ENCODE assay signal across 17 cellular contexts in genomic region chr2:9141706-9142460, GRCh38.
DNase-seq lines count a peak whose midpoint lies in the region; ATAC-seq, FAIRE-seq and TF ChIP-seq lines count a peak whose summit lies in the region.
"Had no signal": no experiment of that assay in that cellular context is flagged by ENCODE, and none has a peak within 500 bp of the region (broad histone marks: within the 10 kb centered on the region; RNA-seq: fewer than 3 reads in every experiment).

No MANE protein-coding gene starts in this region.

- no peak overlapping the region for H3K4me3 Mint-ChIP-seq in type B pancreatic cell
- H3K4me3 Mint-ChIP-seq in activated T-helper 1 cell treated with anti-CD3 and anti-CD28 coated beads, Interleukin-12 subunit alpha, Interleukin-12 subunit beta, Interleukin-2, Interleukin-4 antibody, amounts not matched to agents 30 ng/mL and 10 ng/mL and 1 ng/mL, durations not matched to agents 14 hours and 24 hours and 36 hours: no peak overlapping the region
- H3K4me3 Mint-ChIP-seq: activated CD8-positive, alpha-beta memory T cell treated with anti-CD3 and anti-CD28 coated beads, Interleukin-2, amount 10 ng/mL, durations not matched to agents 7 days and 5 days; activated naive CD4-positive, alpha-beta T cell treated with anti-CD3 and anti-CD28 coated beads for 36 hours had no signal

- peak overlapping the region; percentile 43 for H3K9ac ChIP-seq in keratinocyte (ENCODE audit: control insufficient read depth, extremely low read depth, insufficient read depth, low read length)

- no peak for FAIRE-seq in keratinocyte (lab: Jason Lieb, UNC)
- FAIRE-seq: H54 had no signal

- peak overlapping the region; percentile 12 to 68 for H3K27ac ChIP-seq in right atrium auricular region
- H3K27ac ChIP-seq in right cardiac atrium (ENCODE audit: low read length): no peak overlapping the region
- H3K27ac ChIP-seq in RWPE2 (ENCODE audit: poor library complexity, severe bottlenecking): peak overlapping the region; percentile 38
- no peak overlapping the region for H3K27ac ChIP-seq in keratinocyte (ENCODE audit: control insufficient read depth, insufficient read depth, low read length)
- H3K27ac ChIP-seq: SJCRH30, thyroid gland had no signal

- no peak for ATAC-seq in right cardiac atrium
- no peak for ATAC-seq in RWPE2 (ENCODE audit: low read depth)
- ATAC-seq in HG02885 (IDR thresholded peaks at IDR 0.05; ENCODE audit: poor library complexity, unreplicated experiment): no peak
- ATAC-seq in HG03025 (IDR thresholded peaks at IDR 0.05; ENCODE audit: low FRiP score, unreplicated experiment): no peak

- H3K4me1 Mint-ChIP-seq in type B pancreatic cell (ENCODE audit: unreplicated experiment): peaks cover 34% of the 10 kb centered on the region
- H3K4me1 Mint-ChIP-seq in activated T-helper 1 cell treated with anti-CD3 and anti-CD28 coated beads, Interleukin-12 subunit alpha, Interleukin-12 subunit beta, Interleukin-2, Interleukin-4 antibody, amounts not matched to agents 30 ng/mL and 10 ng/mL and 1 ng/mL, durations not matched to agents 14 hours and 24 hours and 36 hours (ENCODE audit: low read depth): peaks cover 6% of the 10 kb centered on the region

- no peak overlapping the region for H3K4me2 ChIP-seq in keratinocyte (ENCODE audit: control insufficient read depth, extremely low read depth, insufficient read depth, low read depth, low read length)

- H3K9me1 ChIP-seq in keratinocyte (ENCODE audit: control insufficient read depth, extremely low read depth, insufficient read depth, low read length): no peaks in the 10 kb centered on the region

- H3K36me3 Mint-ChIP-seq in type B pancreatic cell: no peaks in the 10 kb centered on the region
- H3K36me3 Mint-ChIP-seq in activated T-helper 1 cell treated with anti-CD3 and anti-CD28 coated beads, Interleukin-12 subunit alpha, Interleukin-12 subunit beta, Interleukin-2, Interleukin-4 antibody, amounts not matched to agents 30 ng/mL and 10 ng/mL and 1 ng/mL, durations not matched to agents 14 hours and 24 hours and 36 hours (ENCODE audit: low read depth): no peaks in the 10 kb centered on the region
- H3K36me3 Mint-ChIP-seq: activated CD8-positive, alpha-beta memory T cell treated with anti-CD3 and anti-CD28 coated beads, Interleukin-2, amount 10 ng/mL, durations not matched to agents 7 days and 5 days; CD8-positive, alpha-beta T cell; T-cell had no signal

- H3K4me1 ChIP-seq in right atrium auricular region (peaks cover 0 to 12% of the 10 kb centered on the region in 2 donors), right cardiac atrium (ENCODE audit: control insufficient read depth, insufficient read depth, low read length) (no peaks in the 10 kb centered on the region), RWPE2 (ENCODE audit: insufficient read depth, poor library complexity, severe bottlenecking) (peaks cover 9% of the 10 kb centered on the region), keratinocyte (ENCODE audit: control insufficient read depth, extremely low read depth, insufficient read depth, low read length) (peaks cover 28% of the 10 kb centered on the region)

- dilution Hi-C loops in keratinocyte (cut with MboI; ENCODE audit: extremely low pct_ligation_motif_present, low sequenced_read_pairs): no loop called here

- H3K9me3 ChIP-seq in right atrium auricular region: no peaks in the 10 kb centered on the region
- no peaks in the 10 kb centered on the region for H3K9me3 ChIP-seq in right cardiac atrium (ENCODE audit: control insufficient read depth, low read length)
- no peaks in the 10 kb centered on the region for H3K9me3 ChIP-seq in RWPE2 (ENCODE audit: severe bottlenecking)
- H3K9me3 ChIP-seq in keratinocyte (ENCODE audit: control insufficient read depth, low read depth, low read length): no peaks in the 10 kb centered on the region
- H3K9me3 ChIP-seq: breast epithelium, SJCRH30, thyroid gland had no signal

- H3K27ac Mint-ChIP-seq in type B pancreatic cell: peak overlapping the region; percentile 86
- H3K27ac Mint-ChIP-seq in activated T-helper 1 cell treated with anti-CD3 and anti-CD28 coated beads, Interleukin-12 subunit alpha, Interleukin-12 subunit beta, Interleukin-2, Interleukin-4 antibody, amounts not matched to agents 30 ng/mL and 10 ng/mL and 1 ng/mL, durations not matched to agents 14 hours and 24 hours and 36 hours: no peak overlapping the region
- H3K27ac Mint-ChIP-seq: activated B cell treated with CpG ODN at 0.5 μM for 24 hours; activated CD8-positive, alpha-beta memory T cell treated with anti-CD3 and anti-CD28 coated beads, Interleukin-2, amount 10 ng/mL, durations not matched to agents 7 days and 5 days; activated naive CD4-positive, alpha-beta T cell treated with anti-CD3 and anti-CD28 coated beads for 36 hours; CD8-positive, alpha-beta T cell; T-cell had no signal

- no peak overlapping the region for H2AFZ ChIP-seq in keratinocyte (ENCODE audit: control insufficient read depth, low read length)

- H3K36me3 ChIP-seq in right atrium auricular region (no peaks in the 10 kb centered on the region), RWPE2 (ENCODE audit: low read depth) (no peaks in the 10 kb centered on the region), keratinocyte (ENCODE audit: control insufficient read depth in 2 of 2, extremely low read depth in 1 of 2, insufficient read depth in 2 of 2, low read length in 2 of 2) (no peaks in the 10 kb centered on the region)
- H3K36me3 ChIP-seq: breast epithelium, SJCRH30, thyroid gland had no signal

- intact Hi-C loops in right cardiac atrium (cut with DNase I): loop anchor here (2.0 to 10.0 kb wide), 4 partner anchors 63 to 203 kb away; partner anchors contain the start of gene ASAP2 (in 1 of the 4)
- intact Hi-C loops in activated T-helper 1 cell treated with anti-CD3 and anti-CD28 coated beads, Interleukin-12 subunit alpha, Interleukin-12 subunit beta, Interleukin-2, Interleukin-4 antibody, amounts not matched to agents 30 ng/mL and 10 ng/mL and 1 ng/mL, durations not matched to agents 14 hours and 24 hours and 36 hours (cut with micrococcal nuclease): loop anchor here (1.0 to 5.0 kb wide), 5 partner anchors 64 to 1939 kb away; partner anchors contain the start of genes ASAP2, CPSF3 and ITGB1BP1

- WGBS in right cardiac atrium: 94% methylated on average over 15 of the region's 15 CpGs

- DNase-seq in right atrium auricular region (ENCODE audit: low spot score): no peak
- DNase-seq in right cardiac atrium: no peak
- no peak for DNase-seq in RWPE2 (ENCODE audit: low spot score)
- no peak for DNase-seq in keratinocyte (ENCODE audit: low read depth, low spot score)
- DNase-seq in type B pancreatic cell (ENCODE audit: extremely low spot score, unreplicated experiment): no peak
- no peak for DNase-seq in activated T-helper 1 cell treated with anti-CD3 and anti-CD28 coated beads, Interleukin-12 subunit alpha, Interleukin-12 subunit beta, Interleukin-2, Interleukin-4 antibody, amounts not matched to agents 30 ng/mL and 10 ng/mL and 1 ng/mL, durations not matched to agents 14 hours and 24 hours and 36 hours (ENCODE audit: low spot score)

- peaks cover 3% of the 10 kb centered on the region for H3K27me3 Mint-ChIP-seq in type B pancreatic cell
- peaks cover 15% of the 10 kb centered on the region for H3K27me3 Mint-ChIP-seq in activated T-helper 1 cell treated with anti-CD3 and anti-CD28 coated beads, Interleukin-12 subunit alpha, Interleukin-12 subunit beta, Interleukin-2, Interleukin-4 antibody, amounts not matched to agents 30 ng/mL and 10 ng/mL and 1 ng/mL, durations not matched to agents 14 hours and 24 hours and 36 hours (ENCODE audit: insufficient read depth)

- no peaks in the 10 kb centered on the region for H3K79me2 ChIP-seq in keratinocyte (ENCODE audit: control insufficient read depth, insufficient read depth, low read length)

- H3K27me3 ChIP-seq in right atrium auricular region (no peaks in the 10 kb centered on the region), right cardiac atrium (ENCODE audit: control insufficient read depth, insufficient read depth) (no peaks in the 10 kb centered on the region), RWPE2 (ENCODE audit: insufficient read depth, poor library complexity, severe bottlenecking) (no peaks in the 10 kb centered on the region), keratinocyte (ENCODE audit: control insufficient read depth, extremely low read depth, insufficient read depth, low read length) (no peaks in the 10 kb centered on the region)
- H3K27me3 ChIP-seq: breast epithelium, SJCRH30, thyroid gland had no signal

- TF ChIP-seq CTCF in right atrium auricular region (IDR thresholded peaks at IDR 0.05) (no peak), RWPE2 (IDR thresholded peaks at IDR 0.05; ENCODE audit: poor library complexity, severe bottlenecking) (no peak), keratinocyte (optimal IDR thresholded peaks at IDR 0.05 in 1 of 3, IDR thresholded peaks at IDR 0.05 in 1 of 3, conservative IDR thresholded peaks at IDR 0.05 in 1 of 3; ENCODE audit: extremely low read depth in 1 of 3, insufficient read depth in 2 of 3, low read length in 3 of 3) (no peak), type B pancreatic cell (conservative IDR thresholded peaks at IDR 0.05) (no peak)

- no peaks in the 10 kb centered on the region for H3K9me3 Mint-ChIP-seq in type B pancreatic cell
- H3K9me3 Mint-ChIP-seq in activated T-helper 1 cell treated with anti-CD3 and anti-CD28 coated beads, Interleukin-12 subunit alpha, Interleukin-12 subunit beta, Interleukin-2, Interleukin-4 antibody, amounts not matched to agents 30 ng/mL and 10 ng/mL and 1 ng/mL, durations not matched to agents 14 hours and 24 hours and 36 hours: no peaks in the 10 kb centered on the region
- H3K9me3 Mint-ChIP-seq: activated B cell treated with CpG ODN at 0.5 μM for 24 hours; activated naive CD4-positive, alpha-beta T cell treated with anti-CD3 and anti-CD28 coated beads for 36 hours; CD8-positive, alpha-beta T cell; T-cell had no signal

- H3K4me3 ChIP-seq in right atrium auricular region: no peak overlapping the region
- H3K4me3 ChIP-seq in right cardiac atrium (ENCODE audit: low read length): no peak overlapping the region
- H3K4me3 ChIP-seq in RWPE2 (ENCODE audit: severe bottlenecking): no peak overlapping the region
- no peak overlapping the region for H3K4me3 ChIP-seq in keratinocyte (ENCODE audit: control insufficient read depth in 2 of 3, extremely low read depth in 1 of 3, insufficient read depth in 2 of 3, low read depth in 1 of 3, low read length in 3 of 3)
- H3K4me3 ChIP-seq: thyroid gland had no signal

- H4K20me1 ChIP-seq in keratinocyte (ENCODE audit: control insufficient read depth, extremely low read depth, insufficient read depth, low read length): no peaks in the 10 kb centered on the region

Comparison
In these comparisons a context has a peak if more than half of its experiments do, and no peak if none do; other contexts are left out.
1. H3K27ac ChIP-seq: peak in right atrium auricular region (2 of 2) and RWPE2 (single experiment); none in right cardiac atrium (single experiment) and keratinocyte (single experiment).